ENCODE assay signal across 8 cellular contexts in the genomic region with DNA sequence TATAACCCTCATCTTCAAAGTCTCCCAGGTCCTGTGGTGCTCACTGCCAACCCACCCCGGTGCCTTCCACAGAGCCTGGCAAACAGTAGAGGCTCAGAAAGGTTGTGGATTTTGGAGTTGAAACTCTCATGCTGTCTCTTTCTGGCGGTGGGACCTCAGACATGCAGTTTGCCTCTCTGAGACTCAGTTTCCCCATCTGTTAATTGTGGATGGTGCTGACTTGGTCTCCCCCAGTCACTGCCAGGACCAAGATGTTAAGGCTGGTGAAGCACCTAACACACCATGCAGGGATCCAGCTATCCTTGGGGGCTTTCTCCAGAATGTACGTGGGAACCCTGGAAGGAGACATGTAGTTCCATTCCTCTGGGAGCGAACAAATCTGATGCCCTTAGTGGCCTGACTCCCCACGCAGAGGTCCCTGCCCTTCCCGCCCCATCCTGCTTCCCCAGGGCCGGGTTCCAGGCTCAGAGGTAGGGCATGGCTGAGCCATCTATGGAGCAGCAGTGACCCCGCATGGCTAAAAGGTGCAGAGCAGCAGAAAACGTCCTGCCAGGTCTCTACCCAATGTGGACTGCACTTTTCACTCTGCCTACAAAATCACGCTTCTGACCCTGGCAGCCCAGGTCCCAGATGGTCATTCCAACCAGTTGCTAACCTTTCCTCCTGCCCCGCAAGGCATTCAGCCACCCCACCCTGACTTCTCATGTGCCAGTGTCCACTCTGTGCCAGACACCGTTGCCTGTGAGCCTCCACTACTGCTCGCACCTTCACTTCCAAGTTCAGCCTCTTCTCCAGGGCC. TPM values are rescaled to one million over a fixed set of nuclear protein-coding genes. Genes with fewer than 3 reads are reported as not detected.
DNase-seq lines count a peak whose midpoint lies in the region; ATAC-seq and TF ChIP-seq lines count a peak whose summit lies in the region.

No MANE protein-coding gene starts in this region.

- TF ChIP-seq CTCF in AG09309 (IDR thresholded peaks at IDR 0.05; ENCODE audit: control insufficient read depth, insufficient read depth, low read depth, low read length, missing control alignments) (peak; percentile 91), epithelial cell of proximal tubule (conservative IDR thresholded peaks at IDR 0.05; ENCODE audit: low read depth, low read length) (peak; percentile 95)

- H3K4me3 ChIP-seq in AG09309 (ENCODE audit: control insufficient read depth, low read depth, low read length), result no peak overlapping the region
- H3K4me3 ChIP-seq in epithelial cell of proximal tubule (ENCODE audit: low read depth, low read length), result no peak overlapping the region

- peak overlapping the region; percentile 28 for H3K4me3 Mint-ChIP-seq in natural killer cell treated with Interleukin-12 subunit alpha and Interleukin-12 subunit beta and Interleukin-15 and Interleukin-18, amount 100 ng/mL, for 72 hours

- no peaks in the 10 kb centered on the region for H3K36me3 Mint-ChIP-seq in natural killer cell treated with Interleukin-12 subunit alpha and Interleukin-12 subunit beta and Interleukin-15 and Interleukin-18, amount 100 ng/mL, for 72 hours

- peaks cover 45 to 65% of the 10 kb centered on the region in 2 donors for H3K4me1 Mint-ChIP-seq in natural killer cell treated with Interleukin-12 subunit alpha and Interleukin-12 subunit beta and Interleukin-15 and Interleukin-18, amount 100 ng/mL, for 72 hours (ENCODE audit: low read depth in 2 of 2)

- peak overlapping the region; percentile 59 to 76 for H3K27ac Mint-ChIP-seq in natural killer cell treated with Interleukin-12 subunit alpha and Interleukin-12 subunit beta and Interleukin-15 and Interleukin-18, amount 100 ng/mL, for 72 hours

- H3K27ac ChIP-seq in substantia nigra (ENCODE audit: low read depth, low read length, poor library complexity, severe bottlenecking), result no peak overlapping the region

- no peak for DNase-seq in AG09309 (ENCODE audit: low read depth)
- peak; percentile 31 for DNase-seq in NOMO-1 treated with DMSO at 0.1 percent for 48 hours (lab: John Stamatoyannopoulos, UW; ENCODE audit: unreplicated experiment)
- DNase-seq in activated CD8-positive, alpha-beta memory T cell treated with anti-CD3 and anti-CD28 coated beads, Interleukin-2, amount 50 U/mL, for 4 hours, result peak; percentile 67
- DNase-seq in epithelial cell of proximal tubule (ENCODE audit: low read depth), result no peak
- peak; percentile 68 for DNase-seq in natural killer cell treated with Interleukin-12 subunit alpha and Interleukin-12 subunit beta and Interleukin-15 and Interleukin-18, amount 100 ng/mL, for 72 hours (ENCODE audit: low spot score)
- peak in 39 of 49 donors; percentile 6 to 67 (median 37) for DNase-seq in substantia nigra (lab: John Stamatoyannopoulos, UW)

- no peaks in the 10 kb centered on the region for H3K27me3 Mint-ChIP-seq in natural killer cell treated with Interleukin-12 subunit alpha and Interleukin-12 subunit beta and Interleukin-15 and Interleukin-18, amount 100 ng/mL, for 72 hours

- peak; percentile 81 for ATAC-seq in GM18907 (IDR thresholded peaks at IDR 0.05; ENCODE audit: unreplicated experiment)
- ATAC-seq in HG03571 (IDR thresholded peaks at IDR 0.05; ENCODE audit: unreplicated experiment), result peak; percentile 65
- peak; percentile 57 to 67 for ATAC-seq in natural killer cell treated with Interleukin-12 subunit alpha and Interleukin-12 subunit beta and Interleukin-15 and Interleukin-18, amount 100 ng/mL, for 72 hours

- no peaks in the 10 kb centered on the region for H3K9me3 Mint-ChIP-seq in natural killer cell treated with Interleukin-12 subunit alpha and Interleukin-12 subunit beta and Interleukin-15 and Interleukin-18, amount 100 ng/mL, for 72 hours

RNA-seq across cellular contexts. Expression of gene TTC22, which starts 9.2 kb away (rescaled TPM):
- 1.9 and 4.3 TPM in 2 replicates for total RNA-seq in epithelial cell of proximal tubule
- total RNA-seq in natural killer cell treated with Interleukin-12 subunit alpha and Interleukin-12 subunit beta and Interleukin-15 and Interleukin-18, amount 100 ng/mL, for 72 hours, result 1 to 10 TPM; 1.5 to 2.1 TPM

RNA-seq across cellular contexts. Expression of gene PARS2, which starts 46.0 kb away (rescaled TPM):
- 5.1 and 5.4 TPM in 2 replicates for total RNA-seq in epithelial cell of proximal tubule
- total RNA-seq in natural killer cell treated with Interleukin-12 subunit alpha and Interleukin-12 subunit beta and Interleukin-15 and Interleukin-18, amount 100 ng/mL, for 72 hours, result 1 to 10 TPM; 4.6 to 4.9 TPM

Comparison
In these comparisons a context has a peak if more than half of its experiments do, and no peak if none do; other contexts are left out.
1. DNase-seq: peak in NOMO-1 treated with DMSO at 0.1 percent for 48 hours (single experiment), activated CD8-positive, alpha-beta memory T cell treated with anti-CD3 and anti-CD28 coated beads, Interleukin-2, amount 50 U/mL, for 4 hours (single experiment), natural killer cell treated with Interleukin-12 subunit alpha and Interleukin-12 subunit beta and Interleukin-15 and Interleukin-18, amount 100 ng/mL, for 72 hours (single experiment) and substantia nigra (39 of 49); none in AG09309 (single experiment) and epithelial cell of proximal tubule (single experiment).
2. Peak in every context shown above with its lines, with median percentiles within 50 percentile points of each other: ATAC-seq.